ENCODE assay signal across 8 cellular contexts in genomic region chr11:64250875-64251721, GRCh38. TPM values are rescaled to one million over a fixed set of nuclear protein-coding genes. Genes with fewer than 3 reads are reported as not detected.
A peak's percentile ranks its signal among the peaks of the same experiment; 100 is the strongest.
DNase-seq lines count a peak whose midpoint lies in the region; ATAC-seq and TF ChIP-seq lines count a peak whose summit lies in the region.

PLCB3 (plus strand) TSS chr11:64251530; CDS start chr11:64251650, 120 bp downstream.

- in situ Hi-C loops in SK-MEL-5 (cut with HindIII; ENCODE audit: low pct_unique_long_range_greater_than_20kb, low sequenced_read_pairs): no loop called here

- H3K4me1 ChIP-seq in left ventricle myocardium inferior (peaks cover 50% of the 10 kb centered on the region), prostate gland (replicated peaks) (peaks cover 11% of the 10 kb centered on the region)

- H3K4me3 Mint-ChIP-seq in activated naive CD8-positive, alpha-beta T cell: peak within 1 kb of the TSS; percentile 89

- H3K36me3 Mint-ChIP-seq in activated naive CD8-positive, alpha-beta T cell: no peaks in the 10 kb centered on the region

- no peaks in the 10 kb centered on the region for H3K27me3 ChIP-seq in left ventricle myocardium inferior (ENCODE audit: low read depth)
- no peaks in the 10 kb centered on the region for H3K27me3 ChIP-seq in prostate gland (replicated peaks; ENCODE audit: insufficient read depth)

- H3K4me3 ChIP-seq in left ventricle myocardium inferior (peak within 1 kb of the TSS; percentile 88), prostate gland (peak within 1 kb of the TSS; percentile 73 to 90)

- peaks cover 15% of the 10 kb centered on the region for H3K4me1 Mint-ChIP-seq in activated naive CD8-positive, alpha-beta T cell (ENCODE audit: low read depth)

- H3K27me3 Mint-ChIP-seq in activated naive CD8-positive, alpha-beta T cell: no peaks in the 10 kb centered on the region

- TF ChIP-seq CTCF in left ventricle myocardium inferior (IDR thresholded peaks at IDR 0.05; ENCODE audit: borderline replicate concordance): peak; percentile 85
- peak; percentile 84 to 98 (median 90) for TF ChIP-seq CTCF in prostate gland (IDR thresholded peaks at IDR 0.05)

- H3K27ac Mint-ChIP-seq in activated naive CD8-positive, alpha-beta T cell: peak within 1 kb of the TSS; percentile 41

- peak; percentile 69 for TF ChIP-seq POLR2A in prostate gland (IDR thresholded peaks at IDR 0.05)

- H3K36me3 ChIP-seq in left ventricle myocardium inferior: peaks cover 18% of the 10 kb centered on the region
- H3K36me3 ChIP-seq in prostate gland: no peaks in the 10 kb centered on the region

- peak within 1 kb of the TSS; percentile 84 for H3K27ac ChIP-seq in left ventricle myocardium inferior (replicated peaks)
- peak within 1 kb of the TSS; percentile 70 to 83 for H3K27ac ChIP-seq in prostate gland

- WGBS in prostate gland: under 1% methylated on average over 48 of the region's 79 CpGs

- DNase-seq in NCI-H2081 (lab: John Stamatoyannopoulos, UW) (peak; percentile 19 to 31), NCI-H2081 treated with DMSO at 0.1 percent for 48 hours (lab: John Stamatoyannopoulos, UW) (no peak), SK-MEL-5 (ENCODE audit: low read depth, low spot score) (no peak), left ventricle myocardium inferior (peak; percentile 52), prostate gland (ENCODE audit: low spot score) (peak; percentile 52), NCI-H226 (no peak)

- intact Hi-C loops in left ventricle myocardium inferior (cut with micrococcal nuclease): no loop called here
- intact Hi-C loops in prostate gland (cut with DNase I): loop anchor here (5.0 kb wide), 1 partner anchor 51 kb away; the partner anchor contains the start of gene CATSPERZ

- peak; percentile 39 for ATAC-seq in HG03139 (IDR thresholded peaks at IDR 0.05; ENCODE audit: unreplicated experiment)

- H3K9me3 ChIP-seq in left ventricle myocardium inferior (replicated peaks): no peaks in the 10 kb centered on the region
- no peaks in the 10 kb centered on the region for H3K9me3 ChIP-seq in prostate gland

- no peaks in the 10 kb centered on the region for H3K9me3 Mint-ChIP-seq in activated naive CD8-positive, alpha-beta T cell (ENCODE audit: low read depth)

RNA-seq across cellular contexts. Expression of gene PLCB3, which starts in this region (rescaled TPM):
- total RNA-seq in SK-MEL-5 (2014; rRNA removed; shearing (Covaris generic)): 10.4 and 12.1 TPM in 2 replicates
- 20.0 and 21.5 TPM in 2 replicates for polyA plus RNA-seq in SK-MEL-5 (2015; cell fraction: cytosol; rRNA removed)
- 37.2 and 39.7 TPM in 2 replicates for polyA plus RNA-seq in SK-MEL-5 (2015; cell fraction: nucleus; rRNA removed)
- total RNA-seq in left ventricle myocardium inferior (10.0 TPM), prostate gland (10 to 100 TPM; 26.3 to 43.1 TPM)

Comparison
In these comparisons a context has a peak if more than half of its experiments do, and no peak if none do; other contexts are left out.
1. DNase-seq: peak in NCI-H2081 (2 of 2), left ventricle myocardium inferior (single experiment) and prostate gland (single experiment); none in NCI-H2081 treated with DMSO at 0.1 percent for 48 hours (single experiment), SK-MEL-5 (single experiment) and NCI-H226 (single experiment).